Comparison of ENCODE assay signal across 9 cellular contexts in genomic region chr19:56537442-56537841, GRCh38. TPM values are rescaled to one million over a fixed set of nuclear protein-coding genes. Genes with fewer than 3 reads are reported as not detected.
DNase-seq lines count a peak whose midpoint lies in the region; ATAC-seq and TF ChIP-seq lines count a peak whose summit lies in the region.
"Had no signal": no experiment of that assay in that cellular context is flagged by ENCODE, and none has a peak within 500 bp of the region (broad histone marks: within the 10 kb centered on the region; RNA-seq: fewer than 3 reads in every experiment).

No MANE protein-coding gene starts in this region.

- no peak overlapping the region for H3K27ac ChIP-seq in breast epithelium
- H3K27ac ChIP-seq in mammary epithelial cell (ENCODE audit: insufficient read depth, low read depth, low read length) = no peak overlapping the region
- H3K27ac ChIP-seq in mesodermal cell (ENCODE audit: low read depth, low read length, severe bottlenecking) = no peak overlapping the region
- no peak overlapping the region for H3K27ac ChIP-seq in subcutaneous abdominal adipose tissue (ENCODE audit: low read depth, low read length)
- H3K27ac ChIP-seq: foreskin keratinocyte had no signal

- DNase-seq in breast epithelium (ENCODE audit: low spot score in 2 of 2) = no peak
- DNase-seq in mammary epithelial cell = no peak
- DNase-seq in astrocyte of the cerebellum (ENCODE audit: low read depth) = no peak
- no peak for DNase-seq in cerebellar nuclear complex (lab: John Stamatoyannopoulos, UW)
- DNase-seq: foreskin keratinocyte had no signal

- no peaks in the 10 kb centered on the region for H3K4me1 ChIP-seq in breast epithelium
- no peaks in the 10 kb centered on the region for H3K4me1 ChIP-seq in mammary epithelial cell (ENCODE audit: insufficient read depth, low read length)
- H3K4me1 ChIP-seq in mesodermal cell (ENCODE audit: control insufficient read depth, insufficient read depth, low read length, poor library complexity, severe bottlenecking) = no peaks in the 10 kb centered on the region
- peaks cover 4 to 19% (median 16%) of the 10 kb centered on the region in 5 donors for H3K4me1 ChIP-seq in subcutaneous abdominal adipose tissue (ENCODE audit: control insufficient read depth in 5 of 5, insufficient read depth in 5 of 5, low read length in 5 of 5)

- H2AFZ ChIP-seq in mammary epithelial cell (ENCODE audit: low read depth, low read length) = no peak overlapping the region

- H3K4me2 ChIP-seq in mammary epithelial cell (ENCODE audit: insufficient read depth, low read depth, low read length) = no peak overlapping the region

- dilution Hi-C loops in mammary epithelial cell (cut with HindIII; ENCODE audit: low sequenced_read_pairs) = no loop called here

- ATAC-seq in HG03439 (IDR thresholded peaks at IDR 0.05; ENCODE audit: unreplicated experiment) (no peak), HG03039 (IDR thresholded peaks at IDR 0.05; ENCODE audit: unreplicated experiment) (no peak)

- in situ Hi-C loops in mammary epithelial cell (cut with MboI; ENCODE audit: low sequenced_read_pairs in 2 of 2) = no loop called here
- in situ Hi-C loops in astrocyte of the cerebellum (cut with HindIII; ENCODE audit: low sequenced_read_pairs) = no loop called here

- peaks cover 57 to 64% of the 10 kb centered on the region in 2 donors for H3K9me3 ChIP-seq in breast epithelium
- H3K9me3 ChIP-seq in mammary epithelial cell (replicated peaks; ENCODE audit: insufficient read depth, low read length) = peaks cover 27% of the 10 kb centered on the region
- H3K9me3 ChIP-seq in mesodermal cell (ENCODE audit: control insufficient read depth, low read length) = peaks cover 68% of the 10 kb centered on the region
- H3K9me3 ChIP-seq in subcutaneous abdominal adipose tissue (ENCODE audit: control insufficient read depth in 5 of 5, low read length in 5 of 5) = peaks cover 17 to 79% (median 55%) of the 10 kb centered on the region in 5 donors

- BruUV-seq in mammary epithelial cell (replicated peaks; lab: Mats Ljungman, UMichigan) = no TSS peak

- WGBS in mammary epithelial cell (ENCODE audit: low coverage, missing lambda C conversion rate) = 90% methylated on average over 3 of the region's 3 CpGs
- WGBS in mesodermal cell (ENCODE audit: insufficient coverage in 2 of 2), 2 experiments = 69 to 89% methylated on average over 2 to 3 of the region's 3 CpGs

- H3K27me3 ChIP-seq in breast epithelium = no peaks in the 10 kb centered on the region
- no peaks in the 10 kb centered on the region for H3K27me3 ChIP-seq in mammary epithelial cell (ENCODE audit: insufficient read depth, low read length)
- H3K27me3 ChIP-seq in subcutaneous abdominal adipose tissue (ENCODE audit: control insufficient read depth in 5 of 5, insufficient read depth in 4 of 5, low read length in 5 of 5) = no peaks in the 10 kb centered on the region
- H3K27me3 ChIP-seq: foreskin keratinocyte had no signal

- H3K36me3 ChIP-seq in breast epithelium (no peaks in the 10 kb centered on the region), mammary epithelial cell (ENCODE audit: insufficient read depth, low read length) (no peaks in the 10 kb centered on the region), mesodermal cell (ENCODE audit: control insufficient read depth, insufficient read depth, low read length) (peaks cover 11% of the 10 kb centered on the region), subcutaneous abdominal adipose tissue (ENCODE audit: control insufficient read depth in 5 of 5, insufficient read depth in 5 of 5, low read length in 5 of 5) (peaks cover 0 to 20% (median 14%) of the 10 kb centered on the region in 5 donors)

- H3K9ac ChIP-seq in mammary epithelial cell (ENCODE audit: insufficient read depth, low read length) (no peak overlapping the region), subcutaneous abdominal adipose tissue (ENCODE audit: low read length in 5 of 5) (no peak overlapping the region)

- TF ChIP-seq CTCF in breast epithelium (IDR thresholded peaks at IDR 0.05) (no peak), mammary epithelial cell (conservative IDR thresholded peaks at IDR 0.05 in 1 of 2, IDR thresholded peaks at IDR 0.05 in 1 of 2; ENCODE audit: extremely low read depth in 1 of 2, insufficient read depth in 1 of 2, low read depth in 1 of 2, low read length in 2 of 2) (no peak), astrocyte of the cerebellum (IDR thresholded peaks at IDR 0.05; ENCODE audit: low read depth, low read length, missing control alignments) (no peak)

- CTCF ChIA-PET in mammary epithelial cell (lab: Charles Lee; ENCODE audit: low non-redundant PET) = no interaction called here

- no peaks in the 10 kb centered on the region for H3K79me2 ChIP-seq in mammary epithelial cell (ENCODE audit: insufficient read depth, low read length)

- intact Hi-C loops in breast epithelium (cut with DNase I; ENCODE audit: low total_unique reads) = no loop called here
- intact Hi-C loops in mammary epithelial cell (cut with micrococcal nuclease) = loop anchor here (10.0 kb wide), 1 partner anchor 133 kb away; the partner anchor contains the start of gene ZNF583

- H3K4me3 ChIP-seq in breast epithelium = peak overlapping the region in 2 of 3 donors; percentile 65 to 77
- no peak overlapping the region for H3K4me3 ChIP-seq in mammary epithelial cell (replicated peaks in 1 of 3; ENCODE audit: insufficient read depth in 1 of 3, low read depth in 2 of 3, low read length in 3 of 3)
- peak overlapping the region; percentile 72 for H3K4me3 ChIP-seq in astrocyte of the cerebellum (ENCODE audit: low read depth, low read length)
- peak overlapping the region; percentile 54 for H3K4me3 ChIP-seq in mesodermal cell (ENCODE audit: extremely low read depth, insufficient read depth, low read length, poor library complexity, severe bottlenecking)
- H3K4me3 ChIP-seq in subcutaneous abdominal adipose tissue (ENCODE audit: low read depth in 1 of 5, low read length in 5 of 5) = peak overlapping the region; percentile 81 to 99 (median 91)

- no peak for TF ChIP-seq POLR2A in breast epithelium (IDR thresholded peaks at IDR 0.05)

- no peaks in the 10 kb centered on the region for H4K20me1 ChIP-seq in mammary epithelial cell (ENCODE audit: insufficient read depth, low read length)

RNA-seq across cellular contexts. Expression of gene ZFP28, which starts 1.3 kb away (rescaled TPM):
- total RNA-seq in breast epithelium (10 to 100 TPM; 12.3 to 13.0 (median 12.5) TPM), mammary epithelial cell (1 to 10 TPM; 8.0 to 9.7 TPM)
- 1.9 TPM for polyA plus RNA-seq in mammary epithelial cell
- polyA minus RNA-seq in mammary epithelial cell = 1.3 TPM
- 4.1 TPM for polyA plus RNA-seq in mesodermal cell (2013, experiment 1 of 2)
- 4.2 TPM for polyA plus RNA-seq in mesodermal cell (2013, experiment 2 of 2)

RNA-seq across cellular contexts. Expression of gene ZNF471, which starts 29.8 kb away (rescaled TPM):
- total RNA-seq in breast epithelium (10 to 100 TPM in 1 of 3 donors, 1 to 10 TPM in 2; 5.9 to 12.0 (median 8.2) TPM), mammary epithelial cell (1 to 10 TPM; 4.3 to 8.2 TPM)
- polyA plus RNA-seq in mammary epithelial cell = 0.78 TPM
- not detected for polyA minus RNA-seq in mammary epithelial cell
- polyA plus RNA-seq in mesodermal cell (2013, experiment 1 of 2) = 0.70 TPM
- 0.81 TPM for polyA plus RNA-seq in mesodermal cell (2013, experiment 2 of 2)

RNA-seq across cellular contexts. Expression of gene ZNF470, which starts 29.8 kb away (rescaled TPM):
- total RNA-seq in breast epithelium (1 to 10 TPM; 2.9 to 4.1 (median 3.4) TPM), mammary epithelial cell (1 to 10 TPM; 4.3 to 5.8 TPM)
- polyA plus RNA-seq in mammary epithelial cell = 0.85 TPM
- polyA minus RNA-seq in mammary epithelial cell = 2.3 TPM
- 3.0 TPM for polyA plus RNA-seq in mesodermal cell (2013, experiment 1 of 2)
- polyA plus RNA-seq in mesodermal cell (2013, experiment 2 of 2) = 2.5 TPM

RNA-seq across cellular contexts. Expression of gene ZNF71, which starts 57.7 kb away (rescaled TPM):
- total RNA-seq in breast epithelium = 1 to 10 TPM; 5.4 to 9.8 (median 8.9) TPM
- 10 to 100 TPM in 1 of 2 donors, 1 to 10 TPM in 1; 6.7 to 12.5 TPM for total RNA-seq in mammary epithelial cell
- 5.7 TPM for polyA plus RNA-seq in mammary epithelial cell
- 2.0 TPM for polyA minus RNA-seq in mammary epithelial cell
- polyA plus RNA-seq in mesodermal cell (2013, experiment 1 of 2) = 9.7 TPM
- 8.9 TPM for polyA plus RNA-seq in mesodermal cell (2013, experiment 2 of 2)

Comparison
In these comparisons a context has a peak if more than half of its experiments do, and no peak if none do; other contexts are left out.
1. H3K4me3 ChIP-seq: peak in breast epithelium (2 of 3), astrocyte of the cerebellum (single experiment), mesodermal cell (single experiment) and subcutaneous abdominal adipose tissue (5 of 5); none in mammary epithelial cell (0 of 3).